Comparison of ENCODE assay signal across 1 cellular context in genomic region chr4:70687821-70688794, GRCh38.
A peak's percentile ranks its signal among the peaks of the same experiment; 100 is the strongest.
TF ChIP-seq lines count a peak whose summit lies in the region.

TSS of gene UTP3 (plus strand) at chr4:70688532. CDS start at chr4:70688678, 146 bp downstream.

TF ChIP-seq in K562, 482 proteins besides CTCF, POLR2A, EP300 and RAD21 (continued from another document and continues in another):
- TF ChIP-seq ZNF280B (CRISPR knock-in tag; IDR thresholded peaks at IDR 0.05): no peak
- peak; percentile 69 for TF ChIP-seq TAF9B (IDR thresholded peaks at IDR 0.05; ENCODE audit: partially characterized antibody)
- TF ChIP-seq GTF2B (IDR thresholded peaks at IDR 0.05; ENCODE audit: extremely low read depth, insufficient read length): peak; percentile 32
- no peak for TF ChIP-seq TFE3 (CRISPR knock-in tag; IDR thresholded peaks at IDR 0.05)
- no peak for TF ChIP-seq MAFG (tag; conservative IDR thresholded peaks at IDR 0.05)
- TF ChIP-seq TEAD4 (IDR thresholded peaks at IDR 0.05; ENCODE audit: low read length): peak; percentile 77
- no peak for TF ChIP-seq TEAD4 (CRISPR knock-in tag; IDR thresholded peaks at IDR 0.05; ENCODE audit: borderline replicate concordance)
- TF ChIP-seq SFPQ (IDR thresholded peaks at IDR 0.05; ENCODE audit: low read depth, low read length): no peak
- 0 out of 2 replicates have a peak, but pooled peaks have one; percentile 51 for TF ChIP-seq CBX1 (IDR thresholded peaks at IDR 0.05; ENCODE audit: low read depth)
- no peak for TF ChIP-seq ZBTB26 (CRISPR knock-in tag; IDR thresholded peaks at IDR 0.05)
- TF ChIP-seq MYBL2 (IDR thresholded peaks at IDR 0.05; ENCODE audit: low read depth): no peak
- no peak for TF ChIP-seq MYBL2 (CRISPR knock-in tag; IDR thresholded peaks at IDR 0.05; ENCODE audit: borderline replicate concordance)
- TF ChIP-seq ILF3 (IDR thresholded peaks at IDR 0.05; ENCODE audit: borderline replicate concordance): no peak
- TF ChIP-seq ZNF717 (CRISPR knock-in tag; IDR thresholded peaks at IDR 0.05): no peak
- TF ChIP-seq THAP7 (CRISPR knock-in tag; IDR thresholded peaks at IDR 0.05): peak; percentile 52; the same call in 1 of the 2 replicates
- TF ChIP-seq ZMIZ1 (IDR thresholded peaks at IDR 0.05; ENCODE audit: low read depth in 2 of 2, low read length in 2 of 2): peak in 1 of 2 experiments; percentile 23; a peak in 1 of 4 replicates
- no peak for TF ChIP-seq E2F4 (CRISPR knock-in tag; IDR thresholded peaks at IDR 0.05; ENCODE audit: low read depth)
- TF ChIP-seq ARID3B (CRISPR knock-in tag; IDR thresholded peaks at IDR 0.05; ENCODE audit: borderline replicate concordance): no peak
- no peak for TF ChIP-seq RBM15 (IDR thresholded peaks at IDR 0.05; ENCODE audit: insufficient read depth, low read length)
- no peak for TF ChIP-seq SAFB (IDR thresholded peaks at IDR 0.05; ENCODE audit: borderline replicate concordance, low read depth, low read length)
- TF ChIP-seq TSHZ1 (CRISPR knock-in tag; IDR thresholded peaks at IDR 0.05): no peak
- TF ChIP-seq SIN3A (IDR thresholded peaks at IDR 0.05; ENCODE audit: borderline replicate concordance in 2 of 2, control insufficient read depth in 1 of 2, low read depth in 2 of 2, low read length in 2 of 2): peak; percentile 36 to 83; a peak in 2 of 4 replicates
- TF ChIP-seq ZNF699 (CRISPR knock-in tag; IDR thresholded peaks at IDR 0.05; ENCODE audit: insufficient replicate concordance): no peak
- peak; percentile 27; the same call in 1 of the 2 replicates for TF ChIP-seq E4F1 (CRISPR knock-in tag; IDR thresholded peaks at IDR 0.05; ENCODE audit: borderline replicate concordance)
